ENCODE assay signal across 2 cellular contexts in genomic region chr12:56311003-56311402, GRCh38.
TF ChIP-seq lines count a peak whose summit lies in the region.

No MANE protein-coding gene starts in this region.

TF ChIP-seq in HCT116, 20 proteins besides CTCF, POLR2A, EP300 and RAD21:
- no peak for TF ChIP-seq POLR2AphosphoS5 (IDR thresholded peaks at IDR 0.05; ENCODE audit: low read depth, low read length)
- TF ChIP-seq TCF7L2 (IDR thresholded peaks at IDR 0.05; ENCODE audit: borderline replicate concordance, extremely low read depth, insufficient read depth, insufficient read length), result no peak
- TF ChIP-seq JUND (IDR thresholded peaks at IDR 0.05), result no peak
- no peak for TF ChIP-seq ZBTB33 (IDR thresholded peaks at IDR 0.05; ENCODE audit: extremely low read depth, insufficient replicate concordance, low read length)
- no peak for TF ChIP-seq SP1 (IDR thresholded peaks at IDR 0.05; ENCODE audit: low read depth)
- TF ChIP-seq EGR1 (IDR thresholded peaks at IDR 0.05; ENCODE audit: low read depth), result no peak
- TF ChIP-seq YY1 (IDR thresholded peaks at IDR 0.05; ENCODE audit: extremely low read depth, insufficient replicate concordance, low read depth, low read length), result no peak
- TF ChIP-seq ATF3 (IDR thresholded peaks at IDR 0.05), result no peak
- TF ChIP-seq CBX3 (IDR thresholded peaks at IDR 0.05; ENCODE audit: low read depth), result no peak
- no peak for TF ChIP-seq CEBPB (IDR thresholded peaks at IDR 0.05; ENCODE audit: low read depth)
TF ChIP-seq in HCT116: peak in this region for 0.

TF ChIP-seq in GM12878, 131 proteins besides CTCF, POLR2A, EP300 and RAD21:
- no peak for TF ChIP-seq PML (IDR thresholded peaks at IDR 0.05; ENCODE audit: low read length)
- no peak for TF ChIP-seq POLR2AphosphoS5 (IDR thresholded peaks at IDR 0.05; ENCODE audit: low read length)
- no peak for TF ChIP-seq STAT3 (IDR thresholded peaks at IDR 0.05; ENCODE audit: low read depth, low read length)
- TF ChIP-seq ZBTB11 (CRISPR knock-in tag; IDR thresholded peaks at IDR 0.05), result no peak
- no peak for TF ChIP-seq PBX3 (IDR thresholded peaks at IDR 0.05; ENCODE audit: insufficient replicate concordance, low read depth, low read length)
- TF ChIP-seq YY1 (IDR thresholded peaks at IDR 0.05; ENCODE audit: low read depth, low read length), result no peak
- TF ChIP-seq E2F8 (IDR thresholded peaks at IDR 0.05; ENCODE audit: low read depth, partially characterized antibody), result no peak
- no peak for TF ChIP-seq SMAD5 (IDR thresholded peaks at IDR 0.05; ENCODE audit: low read depth)
- TF ChIP-seq KAT2A (conservative IDR thresholded peaks at IDR 0.05; ENCODE audit: control insufficient read depth, low read depth, low read length), result no peak
- TF ChIP-seq MYC (IDR thresholded peaks at IDR 0.05; ENCODE audit: insufficient read depth, insufficient read length, insufficient replicate concordance, low read length, severe bottlenecking), result no peak
- TF ChIP-seq RCOR1 (conservative IDR thresholded peaks at IDR 0.05; ENCODE audit: low read depth, low read length), result no peak
- no peak for TF ChIP-seq SIN3A (IDR thresholded peaks at IDR 0.05; ENCODE audit: low read depth, low read length)
